ENCODE assay signal across 8 cellular contexts in genomic region chr19:18097993-18098890, GRCh38. TPM values are rescaled to one million over a fixed set of nuclear protein-coding genes. Genes with fewer than 3 reads are reported as not detected.
DNase-seq lines count a peak whose midpoint lies in the region; ATAC-seq and TF ChIP-seq lines count a peak whose summit lies in the region.

No MANE protein-coding gene starts in this region.

- H3K79me2 ChIP-seq in OCI-LY1 (ENCODE audit: insufficient read depth, low read length) = no peaks in the 10 kb centered on the region

- H4K20me1 ChIP-seq in OCI-LY1 (ENCODE audit: insufficient read depth, low read length) = no peaks in the 10 kb centered on the region

- H3K9ac ChIP-seq in OCI-LY1 (ENCODE audit: low read length) (peak overlapping the region; percentile 64), skeletal muscle satellite cell (ENCODE audit: low read depth, low read length) (peak overlapping the region; percentile 59)

- no peaks in the 10 kb centered on the region for H3K9me2 ChIP-seq in OCI-LY1 (ENCODE audit: low read depth, low read length)

- ATAC-seq in GM21447 (IDR thresholded peaks at IDR 0.05; ENCODE audit: unreplicated experiment) (peak; percentile 4), GM19023 (IDR thresholded peaks at IDR 0.05; ENCODE audit: unreplicated experiment) (no peak), GM19397 (IDR thresholded peaks at IDR 0.05; ENCODE audit: unreplicated experiment) (no peak)

- no peak overlapping the region for H2AFZ ChIP-seq in OCI-LY1 (ENCODE audit: low read length)

- no peaks in the 10 kb centered on the region for H3K9me3 ChIP-seq in OCI-LY1 (ENCODE audit: low read length)
- no peaks in the 10 kb centered on the region for H3K9me3 ChIP-seq in skeletal muscle satellite cell (replicated peaks; ENCODE audit: low read length)

- no peak for TF ChIP-seq CTCF in OCI-LY1 (IDR thresholded peaks at IDR 0.05; ENCODE audit: low read length)
- no peak for TF ChIP-seq CTCF in epithelial cell of proximal tubule (conservative IDR thresholded peaks at IDR 0.05; ENCODE audit: low read depth, low read length)

- DNase-seq in epithelial cell of proximal tubule (ENCODE audit: low read depth) (no peak), MV-4-11 (lab: John Stamatoyannopoulos, UW) (no peak)
- DNase-seq in stimulated activated CD4-positive, alpha-beta T cell treated with anti-CD3 and anti-CD28 coated beads, Interleukin-2, amount 100 ng/mL, for 48 hours = no peak

- peaks cover 46% of the 10 kb centered on the region for H3K4me1 ChIP-seq in OCI-LY1 (ENCODE audit: insufficient read depth, low read length, severe bottlenecking)
- peaks cover 16% of the 10 kb centered on the region for H3K4me1 ChIP-seq in skeletal muscle satellite cell (ENCODE audit: control insufficient read depth, insufficient read depth, low read length)

- H3F3A ChIP-seq in OCI-LY1 (ENCODE audit: insufficient read depth, low read length) = no peaks in the 10 kb centered on the region

- H3K36me3 ChIP-seq in OCI-LY1 (ENCODE audit: insufficient read depth, low read length) = 0 out of 2 replicates have a peak, but pooled peaks cover 4% of the 10 kb centered on the region
- H3K36me3 ChIP-seq in skeletal muscle satellite cell (ENCODE audit: insufficient read depth, low read length) = no peaks in the 10 kb centered on the region

- H3K27ac ChIP-seq in OCI-LY1 (ENCODE audit: low read depth, low read length, poor library complexity, severe bottlenecking) = peak overlapping the region; percentile 87

- H3K4me3 ChIP-seq in OCI-LY1 (ENCODE audit: low read depth, low read length, poor library complexity, severe bottlenecking) (peak overlapping the region; percentile 85), epithelial cell of proximal tubule (ENCODE audit: low read depth, low read length) (peak overlapping the region; percentile 63), skeletal muscle satellite cell (ENCODE audit: low read length) (peak overlapping the region; percentile 73)

- H3K27me3 ChIP-seq in OCI-LY1 (ENCODE audit: insufficient read depth, low read length) (no peaks in the 10 kb centered on the region), skeletal muscle satellite cell (ENCODE audit: control insufficient read depth, insufficient read depth, low read length) (peaks cover 36% of the 10 kb centered on the region)

- H3K4me2 ChIP-seq in OCI-LY1 (ENCODE audit: low read length) = peak overlapping the region; percentile 85
- peak overlapping the region; percentile 93 for H3K4me2 ChIP-seq in skeletal muscle satellite cell (ENCODE audit: low read length)

RNA-seq across cellular contexts. Expression of gene MAST3, which starts 0.7 kb away (rescaled TPM):
- 1.7 and 3.5 TPM in 2 replicates for total RNA-seq in epithelial cell of proximal tubule
- total RNA-seq in skeletal muscle satellite cell (2012; rRNA removed) = 1.8 and 4.4 TPM in 2 replicates

RNA-seq across cellular contexts. Expression of gene IL12RB1, which starts 11.5 kb away (rescaled TPM):
- total RNA-seq in epithelial cell of proximal tubule = not detected in 2 replicates
- total RNA-seq in skeletal muscle satellite cell (2012; rRNA removed) = 0.25 TPM in 1 of 2 replicates, not detected in the other

RNA-seq across cellular contexts. Expression of gene PIK3R2, which starts 54.7 kb away (rescaled TPM):
- 15.3 and 19.9 TPM in 2 replicates for total RNA-seq in epithelial cell of proximal tubule
- total RNA-seq in skeletal muscle satellite cell (2012; rRNA removed) = 19.8 and 22.5 TPM in 2 replicates
